In the genomic region with DNA sequence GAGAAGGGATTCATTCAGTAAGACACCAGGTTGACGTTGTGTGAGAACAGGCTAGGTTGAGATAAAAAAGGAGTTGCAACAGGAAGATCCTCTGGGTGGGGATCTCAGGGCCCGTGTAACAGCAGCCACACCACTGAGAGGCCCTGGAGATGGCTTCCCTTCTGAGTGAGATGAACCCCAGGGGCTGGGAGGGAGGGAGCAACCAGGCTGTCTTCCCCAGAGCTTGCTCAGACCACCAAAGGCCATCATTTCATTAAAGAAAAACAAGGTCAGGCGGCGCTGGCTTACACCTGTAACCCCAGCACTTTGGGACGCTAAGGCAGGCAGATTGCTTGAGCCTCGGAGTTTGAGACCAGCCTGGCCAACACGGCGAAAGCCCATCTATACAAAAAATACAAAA, we compare ENCODE assay signal across 13 cellular contexts.
"Had no signal": no experiment of that assay in that cellular context is flagged by ENCODE, and none has a peak within 500 bp of the region (broad histone marks: within the 10 kb centered on the region; RNA-seq: fewer than 3 reads in every experiment).

No MANE protein-coding gene starts in this region.

- H3K27ac ChIP-seq: foreskin keratinocyte, lower lobe of right lung, upper lobe of right lung had no signal

- H3K4me1 Mint-ChIP-seq: activated T-helper 17 cell treated with anti-CD3 and anti-CD28 coated beads, Interleukin-2, amount 50 U/mL, for 72 hours had no signal

- H3K4me3 Mint-ChIP-seq: activated T-helper 17 cell treated with anti-CD3 and anti-CD28 coated beads, Interleukin-2, amount 50 U/mL, for 72 hours; immature natural killer cell; mesothelial cell of epicardium; stimulated activated naive B cell treated with anti-CD40 and anti-IgM and Interleukin-4, amounts not matched to agents 10 μg/mL and 1 μg/mL and 100 μg/mL, for 72 hours had no signal

- H3K9me3 Mint-ChIP-seq: immature natural killer cell, mesothelial cell of epicardium had no signal

- H3K27me3 ChIP-seq: foreskin keratinocyte, upper lobe of right lung had no signal

- H3K4me1 ChIP-seq: foreskin keratinocyte had no signal

- H3K9me3 ChIP-seq: lower lobe of right lung, upper lobe of right lung had no signal

- DNase-seq: activated CD4-positive, alpha-beta T cell treated with anti-CD3 and anti-CD28 coated beads for 1 hour; activated CD4-positive, alpha-beta T cell treated with anti-CD3 and anti-CD28 coated beads, Interleukin-2, amount 50 U/mL, for 48 hours; activated naive CD4-positive, alpha-beta T cell treated with Interleukin-2 at 50 U/mL for 16 hours; foreskin keratinocyte; immature natural killer cell; lower lobe of right lung; stimulated activated CD4-positive, alpha-beta T cell treated with anti-CD3 and anti-CD28 coated beads, Interleukin-15, amount 100 ng/mL, for 24 hours; stimulated activated CD4-positive, alpha-beta T cell treated with anti-CD3 and anti-CD28 coated beads, Interleukin-4, amount 100 ng/mL, for 1 hour; stimulated activated naive B cell treated with anti-CD40 and anti-IgM and Interleukin-4, amounts not matched to agents 10 μg/mL and 1 μg/mL and 100 μg/mL, for 72 hours had no signal

- ATAC-seq: activated T-helper 17 cell treated with anti-CD3 and anti-CD28 coated beads, Interleukin-2, amount 50 U/mL, for 72 hours; foreskin keratinocyte; stimulated activated naive B cell treated with anti-CD40 and anti-IgM and Interleukin-4, amounts not matched to agents 10 μg/mL and 1 μg/mL and 100 μg/mL, for 72 hours; upper lobe of right lung had no signal

- H3K36me3 Mint-ChIP-seq: mesothelial cell of epicardium had no signal

- H3K27ac Mint-ChIP-seq: activated T-helper 17 cell treated with anti-CD3 and anti-CD28 coated beads, Interleukin-2, amount 50 U/mL, for 72 hours; mesothelial cell of epicardium; stimulated activated naive B cell treated with anti-CD40 and anti-IgM and Interleukin-4, amounts not matched to agents 10 μg/mL and 1 μg/mL and 100 μg/mL, for 72 hours had no signal

- H3K4me3 ChIP-seq: lower lobe of right lung, skin epidermis, upper lobe of right lung had no signal
